8 cellular contexts compared by ENCODE assay signal in the genomic region with DNA sequence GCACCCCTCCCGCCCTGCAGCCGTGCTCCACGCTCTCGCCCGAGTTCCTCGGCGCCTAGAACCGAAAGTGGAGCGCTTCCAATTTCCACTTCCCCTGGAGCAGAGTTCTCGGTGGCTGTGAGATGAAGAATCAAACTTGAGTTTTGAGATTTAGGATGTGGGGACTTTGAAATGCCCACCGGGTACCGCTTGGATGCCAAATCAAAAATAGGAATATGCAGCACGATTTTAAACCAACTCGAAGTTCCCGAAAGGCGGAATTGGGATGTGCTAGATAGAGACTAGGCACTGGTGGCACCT. TPM values are rescaled to one million over a fixed set of nuclear protein-coding genes. Genes with fewer than 3 reads are reported as not detected.
DNase-seq lines count a peak whose midpoint lies in the region; ATAC-seq and TF ChIP-seq lines count a peak whose summit lies in the region.

No MANE protein-coding gene starts in this region.

- H3K9me2 ChIP-seq in OCI-LY1 (ENCODE audit: low read depth, low read length) = no peaks in the 10 kb centered on the region

- H3K36me3 Mint-ChIP-seq in effector memory CD8-positive, alpha-beta T cell (ENCODE audit: insufficient read depth) = peaks cover 12% of the 10 kb centered on the region
- peaks cover 17% of the 10 kb centered on the region for H3K36me3 Mint-ChIP-seq in natural killer cell treated with Interleukin-12 subunit alpha and Interleukin-12 subunit beta and Interleukin-15 and Interleukin-18, amount 100 ng/mL, for 72 hours

- no peaks in the 10 kb centered on the region for H3K27me3 Mint-ChIP-seq in effector memory CD8-positive, alpha-beta T cell
- H3K27me3 Mint-ChIP-seq in natural killer cell treated with Interleukin-12 subunit alpha and Interleukin-12 subunit beta and Interleukin-15 and Interleukin-18, amount 100 ng/mL, for 72 hours = no peaks in the 10 kb centered on the region

- no peaks in the 10 kb centered on the region for H3K9me3 Mint-ChIP-seq in effector memory CD8-positive, alpha-beta T cell
- no peaks in the 10 kb centered on the region for H3K9me3 Mint-ChIP-seq in natural killer cell treated with Interleukin-12 subunit alpha and Interleukin-12 subunit beta and Interleukin-15 and Interleukin-18, amount 100 ng/mL, for 72 hours

- H3K36me3 ChIP-seq in DND-41 (ENCODE audit: insufficient read depth, low read length) (peaks cover 31% of the 10 kb centered on the region), OCI-LY1 (ENCODE audit: insufficient read depth, low read length) (peaks cover 30% of the 10 kb centered on the region)

- H2AFZ ChIP-seq in DND-41 (ENCODE audit: low read depth, low read length) (peak overlapping the region; percentile 85), OCI-LY1 (ENCODE audit: low read length) (no peak overlapping the region)

- peak overlapping the region; percentile 88 to 94 for H3K4me3 ChIP-seq in DND-41 (ENCODE audit: low read depth in 1 of 2, low read length in 2 of 2)
- peak overlapping the region; percentile 95 for H3K4me3 ChIP-seq in OCI-LY1 (ENCODE audit: low read depth, low read length, poor library complexity, severe bottlenecking)

- H3K9ac ChIP-seq in DND-41 (ENCODE audit: low read depth, low read length) (peak overlapping the region; percentile 98), OCI-LY1 (ENCODE audit: low read length) (peak overlapping the region; percentile 98)

- H3K4me3 Mint-ChIP-seq in effector memory CD8-positive, alpha-beta T cell = peak overlapping the region; percentile 83 to 84
- peak overlapping the region; percentile 97 for H3K4me3 Mint-ChIP-seq in natural killer cell treated with Interleukin-12 subunit alpha and Interleukin-12 subunit beta and Interleukin-15 and Interleukin-18, amount 100 ng/mL, for 72 hours

- H3K4me2 ChIP-seq in DND-41 (ENCODE audit: insufficient read depth, low read length) (peak overlapping the region; percentile 96), OCI-LY1 (ENCODE audit: low read length) (peak overlapping the region; percentile 91)

- H3K27ac ChIP-seq in DND-41 (ENCODE audit: low read length) (peak overlapping the region; percentile 95), OCI-LY1 (ENCODE audit: low read depth, low read length, poor library complexity, severe bottlenecking) (peak overlapping the region; percentile 48)

- H3K4me1 ChIP-seq in DND-41 (ENCODE audit: insufficient read depth, low read length) (peaks cover 36% of the 10 kb centered on the region), OCI-LY1 (ENCODE audit: insufficient read depth, low read length, severe bottlenecking) (peaks cover 30% of the 10 kb centered on the region)

- H4K20me1 ChIP-seq in DND-41 (ENCODE audit: insufficient read depth, low read length) (peaks cover 12% of the 10 kb centered on the region; the same call in 1 of the 2 replicates), OCI-LY1 (ENCODE audit: insufficient read depth, low read length) (no peaks in the 10 kb centered on the region)

- peak overlapping the region; percentile 93 to 94 for H3K27ac Mint-ChIP-seq in effector memory CD8-positive, alpha-beta T cell
- peak overlapping the region; percentile 90 to 96 for H3K27ac Mint-ChIP-seq in natural killer cell treated with Interleukin-12 subunit alpha and Interleukin-12 subunit beta and Interleukin-15 and Interleukin-18, amount 100 ng/mL, for 72 hours

- peaks cover 27 to 38% of the 10 kb centered on the region in 2 donors for H3K4me1 Mint-ChIP-seq in effector memory CD8-positive, alpha-beta T cell (ENCODE audit: low read depth in 2 of 2)
- peaks cover 36 to 43% of the 10 kb centered on the region in 2 donors for H3K4me1 Mint-ChIP-seq in natural killer cell treated with Interleukin-12 subunit alpha and Interleukin-12 subunit beta and Interleukin-15 and Interleukin-18, amount 100 ng/mL, for 72 hours (ENCODE audit: low read depth in 2 of 2)

- H3K27me3 ChIP-seq in DND-41 (ENCODE audit: insufficient read depth, low read length, poor library complexity) (no peaks in the 10 kb centered on the region), OCI-LY1 (ENCODE audit: insufficient read depth, low read length) (no peaks in the 10 kb centered on the region)

- TF ChIP-seq CTCF in DND-41 (IDR thresholded peaks at IDR 0.05; ENCODE audit: borderline replicate concordance, extremely low read depth, low read length, poor library complexity, severe bottlenecking) (no peak), OCI-LY1 (IDR thresholded peaks at IDR 0.05; ENCODE audit: low read length) (no peak)

- H3K9me3 ChIP-seq in DND-41 (ENCODE audit: insufficient read depth, low read length, severe bottlenecking) (no peaks in the 10 kb centered on the region), OCI-LY1 (ENCODE audit: low read length) (no peaks in the 10 kb centered on the region)

- peak; percentile 61 for DNase-seq in DND-41
- no peak for DNase-seq in effector memory CD8-positive, alpha-beta T cell
- no peak for DNase-seq in natural killer cell treated with Interleukin-12 subunit alpha and Interleukin-12 subunit beta and Interleukin-15 and Interleukin-18, amount 100 ng/mL, for 72 hours (ENCODE audit: low spot score)
- DNase-seq in EL = no peak
- no peak for DNase-seq in NCI-H446 (lab: John Stamatoyannopoulos, UW)

- H3K79me2 ChIP-seq in DND-41 (ENCODE audit: insufficient read depth, low read length) (peaks cover 59% of the 10 kb centered on the region), OCI-LY1 (ENCODE audit: insufficient read depth, low read length) (peaks cover 27% of the 10 kb centered on the region)

- H3F3A ChIP-seq in OCI-LY1 (ENCODE audit: insufficient read depth, low read length) = peaks cover 5% of the 10 kb centered on the region; the same call in 1 of the 2 replicates

- ATAC-seq in DND-41 (ENCODE audit: insufficient read depth, low read depth) = no peak
- ATAC-seq in effector memory CD8-positive, alpha-beta T cell (replicated peaks) = no peak
- ATAC-seq in natural killer cell treated with Interleukin-12 subunit alpha and Interleukin-12 subunit beta and Interleukin-15 and Interleukin-18, amount 100 ng/mL, for 72 hours = no peak
- no peak for ATAC-seq in GM21619 (IDR thresholded peaks at IDR 0.05; ENCODE audit: unreplicated experiment)
- no peak for ATAC-seq in GM18502 (IDR thresholded peaks at IDR 0.05; ENCODE audit: poor library complexity, unreplicated experiment)

RNA-seq across cellular contexts. Expression of a gene that starts 0.6 kb away (rescaled TPM):
- 10 to 100 TPM; 56.8 to 80.9 TPM for total RNA-seq in natural killer cell treated with Interleukin-12 subunit alpha and Interleukin-12 subunit beta and Interleukin-15 and Interleukin-18, amount 100 ng/mL, for 72 hours

RNA-seq across cellular contexts. Expression of a gene that starts 52.3 kb away (rescaled TPM):
- total RNA-seq in natural killer cell treated with Interleukin-12 subunit alpha and Interleukin-12 subunit beta and Interleukin-15 and Interleukin-18, amount 100 ng/mL, for 72 hours = 1 to 10 TPM in 1 of 2 donors, not detected in 1; 1.7 TPM
